ENCODE assay signal across 27 cellular contexts in the genomic region with DNA sequence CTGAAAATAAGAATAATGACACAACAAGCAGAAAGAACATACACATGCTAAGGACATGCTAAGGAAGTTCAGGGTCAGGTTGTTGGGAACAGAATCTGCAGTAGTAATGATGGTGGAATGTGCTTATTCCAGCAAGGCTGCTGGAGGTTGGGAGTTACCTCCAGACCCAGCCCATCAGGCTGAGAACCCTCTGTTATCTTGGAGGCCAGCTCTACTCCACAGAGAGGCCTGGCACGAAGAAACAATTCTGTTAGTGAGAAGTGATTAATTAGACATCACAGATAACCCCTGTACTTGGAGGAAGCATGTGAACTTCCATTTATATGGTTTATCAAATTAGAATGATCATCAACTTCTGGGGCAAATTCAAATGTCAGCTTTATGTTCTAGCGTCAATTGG. TPM values are rescaled to one million over a fixed set of nuclear protein-coding genes. Genes with fewer than 3 reads are reported as not detected.
DNase-seq lines count a peak whose midpoint lies in the region; ATAC-seq, FAIRE-seq and TF ChIP-seq lines count a peak whose summit lies in the region.
"Had no signal": no experiment of that assay in that cellular context is flagged by ENCODE, and none has a peak within 500 bp of the region (broad histone marks: within the 10 kb centered on the region; RNA-seq: fewer than 3 reads in every experiment).

No MANE protein-coding gene starts in this region.

- FAIRE-seq in urothelium cell line (lab: Jason Lieb, UNC) = peak; percentile 5
- FAIRE-seq: H1, kidney, TTC549 had no signal

- H3K4me1 Mint-ChIP-seq in activated CD4-positive, alpha-beta T cell treated with anti-CD3 and anti-CD28 coated beads, Interleukin-2, amount 10 ng/mL, durations not matched to agents 24 days and 14 days = peaks cover 12% of the 10 kb centered on the region
- H3K4me1 Mint-ChIP-seq in T-helper 17 cell = peaks cover 12% of the 10 kb centered on the region
- peaks cover 10% of the 10 kb centered on the region for H3K4me1 Mint-ChIP-seq in activated CD4-positive, alpha-beta T cell treated with anti-CD3 and anti-CD28 coated beads for 36 hours

- CTCF ChIA-PET in activated CD4-positive, alpha-beta T cell treated with anti-CD3 and anti-CD28 coated beads for 36 hours (lab: Charles Lee) = interaction anchor here (0.6 to 9.7 kb wide), 11 partner anchors 11 to 289 kb away, joined by 3 to 157 read pairs (median 4); a partner anchor contains a TSS

- TF ChIP-seq POLR2A in erythroblast (IDR thresholded peaks at IDR 0.05; ENCODE audit: low read length) = no peak

- DNase-seq in activated CD4-positive, alpha-beta T cell treated with anti-CD3 and anti-CD28 coated beads, Interleukin-2, amount 10 ng/mL, durations not matched to agents 24 days and 14 days = peak; percentile 38
- DNase-seq in activated CD4-positive, alpha-beta T cell treated with anti-CD3 and anti-CD28 coated beads for 48 hours = no peak
- no peak for DNase-seq in T-helper 17 cell
- DNase-seq in erythroblast (lab: John Stamatoyannopoulos, UW) = peak; percentile 68 to 87
- DNase-seq in urothelium cell line (ENCODE audit: low spot score) = no peak
- no peak for DNase-seq in activated CD4-positive, alpha-beta T cell treated with anti-CD3 and anti-CD28 coated beads for 36 hours
- no peak for DNase-seq in DMS79 (lab: John Stamatoyannopoulos, UW)
- DNase-seq: 8988T; activated CD4-positive, alpha-beta T cell treated with anti-CD3 and anti-CD28 coated beads, Interleukin-2, amount 10 ng/mL, durations not matched to agents 7 days and 5 days; activated naive CD8-positive, alpha-beta T cell treated with anti-CD3 and anti-CD28 coated beads for 36 hours; COR-L47; DMS79 treated with DMSO at 0.1 percent for 48 hours; kidney; NCI-H146; NCI-H2171; NCI-H526 treated with DMSO at 0.1 percent for 48 hours; spleen; stimulated activated CD4-positive, alpha-beta T cell treated with anti-CD3 and anti-CD28 coated beads, Interleukin-4, amount 100 ng/mL, for 1 hour; stimulated activated naive CD4-positive, alpha-beta T cell had no signal

- intact Hi-C loops in activated CD4-positive, alpha-beta T cell treated with anti-CD3 and anti-CD28 coated beads, Interleukin-2, amount 10 ng/mL, durations not matched to agents 24 days and 14 days (cut with micrococcal nuclease) = loop anchor here (5.0 kb wide), 2 partner anchors 45 to 235 kb away; no protein-coding TSS in a partner anchor
- intact Hi-C loops in activated CD4-positive, alpha-beta T cell treated with anti-CD3 and anti-CD28 coated beads for 36 hours (cut with DNase I, micrococcal nuclease) = loop anchor here (5.0 kb wide), 2 partner anchors 235 to 290 kb away; no protein-coding TSS in a partner anchor

- ATAC-seq in T-helper 17 cell = no peak
- no peak for ATAC-seq in HG03196 (IDR thresholded peaks at IDR 0.05; ENCODE audit: unreplicated experiment)
- ATAC-seq in activated CD4-positive, alpha-beta T cell treated with anti-CD3 and anti-CD28 coated beads for 36 hours = no peak

- POLR2A ChIA-PET in activated CD4-positive, alpha-beta T cell treated with anti-CD3 and anti-CD28 coated beads for 36 hours (lab: Charles Lee) = no interaction called here

- no peak overlapping the region for H3K27ac Mint-ChIP-seq in activated CD4-positive, alpha-beta T cell treated with anti-CD3 and anti-CD28 coated beads, Interleukin-2, amount 10 ng/mL, durations not matched to agents 24 days and 14 days
- H3K27ac Mint-ChIP-seq in T-helper 17 cell = peak overlapping the region; percentile 16
- H3K27ac Mint-ChIP-seq in activated CD4-positive, alpha-beta T cell treated with anti-CD3 and anti-CD28 coated beads for 36 hours = no peak overlapping the region
- H3K27ac Mint-ChIP-seq: activated CD4-positive, alpha-beta T cell treated with anti-CD3 and anti-CD28 coated beads, Interleukin-2, amount 10 ng/mL, durations not matched to agents 7 days and 5 days; activated naive CD8-positive, alpha-beta T cell treated with anti-CD3 and anti-CD28 coated beads for 36 hours; activated T-helper 2 cell treated with anti-CD3 and anti-CD28 coated beads, Interferon-gamma antibody, Interleukin-2, Interleukin-4, amounts not matched to agents 10 μg/mL and 5 μg/mL and 100 μg/mL, durations not matched to agents 14 hours and 24 hours and 36 hours; IgD-negative memory B cell had no signal

- H3K4me3 Mint-ChIP-seq in activated CD4-positive, alpha-beta T cell treated with anti-CD3 and anti-CD28 coated beads, Interleukin-2, amount 10 ng/mL, durations not matched to agents 24 days and 14 days = no peak overlapping the region
- H3K4me3 Mint-ChIP-seq in T-helper 17 cell = no peak overlapping the region
- no peak overlapping the region for H3K4me3 Mint-ChIP-seq in activated CD4-positive, alpha-beta T cell treated with anti-CD3 and anti-CD28 coated beads for 36 hours
- H3K4me3 Mint-ChIP-seq: activated CD4-positive, alpha-beta T cell treated with anti-CD3 and anti-CD28 coated beads, Interleukin-2, amount 10 ng/mL, durations not matched to agents 7 days and 5 days; activated naive CD8-positive, alpha-beta T cell treated with anti-CD3 and anti-CD28 coated beads for 36 hours; IgD-negative memory B cell had no signal

- no peaks in the 10 kb centered on the region for H3K9me3 ChIP-seq in T-helper 17 cell (ENCODE audit: control insufficient read depth, low read length, poor library complexity, severe bottlenecking)
- H3K9me3 ChIP-seq: esophagus muscularis mucosa, neutrophil, spleen, thoracic aorta had no signal

- no peaks in the 10 kb centered on the region for H3K27me3 Mint-ChIP-seq in activated CD4-positive, alpha-beta T cell treated with anti-CD3 and anti-CD28 coated beads, Interleukin-2, amount 10 ng/mL, durations not matched to agents 24 days and 14 days
- H3K27me3 Mint-ChIP-seq in T-helper 17 cell = no peaks in the 10 kb centered on the region
- H3K27me3 Mint-ChIP-seq in activated CD4-positive, alpha-beta T cell treated with anti-CD3 and anti-CD28 coated beads for 36 hours = no peaks in the 10 kb centered on the region
- H3K27me3 Mint-ChIP-seq: activated CD4-positive, alpha-beta T cell treated with anti-CD3 and anti-CD28 coated beads, Interleukin-2, amount 10 ng/mL, durations not matched to agents 7 days and 5 days; activated naive CD8-positive, alpha-beta T cell treated with anti-CD3 and anti-CD28 coated beads for 36 hours; IgD-negative memory B cell had no signal

- no peaks in the 10 kb centered on the region for H3K9me3 Mint-ChIP-seq in activated CD4-positive, alpha-beta T cell treated with anti-CD3 and anti-CD28 coated beads, Interleukin-2, amount 10 ng/mL, durations not matched to agents 24 days and 14 days
- H3K9me3 Mint-ChIP-seq in activated CD4-positive, alpha-beta T cell treated with anti-CD3 and anti-CD28 coated beads for 36 hours (ENCODE audit: low read depth) = no peaks in the 10 kb centered on the region
- H3K9me3 Mint-ChIP-seq: activated CD4-positive, alpha-beta T cell treated with anti-CD3 and anti-CD28 coated beads, Interleukin-2, amount 10 ng/mL, durations not matched to agents 7 days and 5 days; activated naive CD8-positive, alpha-beta T cell treated with anti-CD3 and anti-CD28 coated beads for 36 hours; activated T-helper 2 cell treated with anti-CD3 and anti-CD28 coated beads, Interferon-gamma antibody, Interleukin-2, Interleukin-4, amounts not matched to agents 10 μg/mL and 5 μg/mL and 100 μg/mL, durations not matched to agents 14 hours and 24 hours and 36 hours; IgD-negative memory B cell had no signal

- no peaks in the 10 kb centered on the region for H3K36me3 Mint-ChIP-seq in activated CD4-positive, alpha-beta T cell treated with anti-CD3 and anti-CD28 coated beads, Interleukin-2, amount 10 ng/mL, durations not matched to agents 24 days and 14 days (ENCODE audit: low read depth)
- peaks cover 3% of the 10 kb centered on the region for H3K36me3 Mint-ChIP-seq in T-helper 17 cell (ENCODE audit: low read depth)
- no peaks in the 10 kb centered on the region for H3K36me3 Mint-ChIP-seq in activated CD4-positive, alpha-beta T cell treated with anti-CD3 and anti-CD28 coated beads for 36 hours (ENCODE audit: low read depth)
- H3K36me3 Mint-ChIP-seq: activated naive CD8-positive, alpha-beta T cell treated with anti-CD3 and anti-CD28 coated beads for 36 hours had no signal

RNA-seq across cellular contexts. Expression of a gene that starts 22.1 kb away (rescaled TPM):
- total RNA-seq in activated CD4-positive, alpha-beta T cell treated with anti-CD3 and anti-CD28 coated beads, Interleukin-2, amount 10 ng/mL, durations not matched to agents 24 days and 14 days = 3.2 and 3.8 TPM in 2 replicates
- 10 to 100 TPM in 1 of 2 donors, 1 to 10 TPM in 1; 3.7 to 26.7 TPM for total RNA-seq in T-helper 17 cell
- 1 to 10 TPM; 5.2 to 6.8 TPM for total RNA-seq in activated CD4-positive, alpha-beta T cell treated with anti-CD3 and anti-CD28 coated beads for 36 hours

Comparison
In these comparisons a context has a peak if more than half of its experiments do, and no peak if none do; other contexts are left out.
1. DNase-seq: peak in activated CD4-positive, alpha-beta T cell treated with anti-CD3 and anti-CD28 coated beads, Interleukin-2, amount 10 ng/mL, durations not matched to agents 24 days and 14 days (single experiment) and erythroblast (2 of 2); none in activated CD4-positive, alpha-beta T cell treated with anti-CD3 and anti-CD28 coated beads for 48 hours (single experiment), T-helper 17 cell (0 of 3), urothelium cell line (single experiment), activated CD4-positive, alpha-beta T cell treated with anti-CD3 and anti-CD28 coated beads for 36 hours (single experiment) and DMS79 (single experiment).